Comparison of ENCODE assay signal across 1 cellular context in genomic region chr2:161625314-161625919, GRCh38.
TF ChIP-seq lines count a peak whose summit lies in the region.

No MANE protein-coding gene starts in this region.

TF ChIP-seq in H1, 55 proteins besides CTCF, POLR2A, EP300 and RAD21 (continued from another document):
- TF ChIP-seq CHD7 (IDR thresholded peaks at IDR 0.05; ENCODE audit: insufficient replicate concordance, low read length) (peak; percentile 1), CTBP2 (IDR thresholded peaks at IDR 0.05; ENCODE audit: borderline replicate concordance, insufficient read depth, insufficient read length, low read length) (peak; percentile 95), SIRT6 (IDR thresholded peaks at IDR 0.05; ENCODE audit: low read length) (no peak), KDM5A (IDR thresholded peaks at IDR 0.05; ENCODE audit: low read length) (no peak), TAF7 (optimal IDR thresholded peaks at IDR 0.05; ENCODE audit: borderline replicate concordance, low read depth, low read length) (no peak), NANOG (IDR thresholded peaks at IDR 0.05; ENCODE audit: insufficient read depth, low read depth, low read length, poor library complexity, severe bottlenecking) (no peak), TBP (IDR thresholded peaks at IDR 0.05; ENCODE audit: low read depth, low read length) (no peak), CREB1 (IDR thresholded peaks at IDR 0.05) (no peak), TCF12 (IDR thresholded peaks at IDR 0.05; ENCODE audit: low read depth, low read length) (no peak), TAF1 (IDR thresholded peaks at IDR 0.05; ENCODE audit: low read depth, low read length) (0 out of 2 replicates have a peak, but pooled peaks have one; percentile 12), EGR1 (IDR thresholded peaks at IDR 0.05; ENCODE audit: borderline replicate concordance, low read depth, low read length) (peak; percentile 82), HDAC2 (IDR thresholded peaks at IDR 0.05; ENCODE audit: borderline replicate concordance in 1 of 2, low read depth in 2 of 2, low read length in 2 of 2) (0 out of 4 replicates have a peak, but pooled peaks of 1 of the 2 experiments have one; percentile 51), RXRA (IDR thresholded peaks at IDR 0.05; ENCODE audit: insufficient read depth, low read depth, low read length) (no peak), USF2 (IDR thresholded peaks at IDR 0.05; ENCODE audit: low read length) (no peak), ZNF274 (IDR thresholded peaks at IDR 0.05; ENCODE audit: borderline replicate concordance, extremely low read depth, low read length) (no peak), GTF2F1 (IDR thresholded peaks at IDR 0.05; ENCODE audit: borderline replicate concordance, low read depth, low read length) (no peak), SAP30 (IDR thresholded peaks at IDR 0.05; ENCODE audit: insufficient read depth, insufficient replicate concordance, low read length) (peak; percentile 63), ASH2L (IDR thresholded peaks at IDR 0.05; ENCODE audit: low read length) (peak; percentile 98), CHD2 (IDR thresholded peaks at IDR 0.05; ENCODE audit: low read length) (no peak), SRF (IDR thresholded peaks at IDR 0.05; ENCODE audit: low read depth, low read length) (no peak), NRF1 (IDR thresholded peaks at IDR 0.05; ENCODE audit: low read depth, low read length) (no peak), POU5F1 (IDR thresholded peaks at IDR 0.05; ENCODE audit: low read depth, low read length) (no peak), HDAC6 (IDR thresholded peaks at IDR 0.05; ENCODE audit: low read depth, low read length) (no peak), SIX5 (IDR thresholded peaks at IDR 0.05; ENCODE audit: low read depth, low read length) (no peak), SIN3A (conservative IDR thresholded peaks at IDR 0.05 in 1 of 2, IDR thresholded peaks at IDR 0.05 in 1 of 2; ENCODE audit: low read depth in 1 of 2, low read length in 2 of 2) (peak in 1 of 2 experiments; percentile 67; a peak in 1 of 4 replicates), SP2 (IDR thresholded peaks at IDR 0.05; ENCODE audit: low read length) (no peak), TEAD4 (IDR thresholded peaks at IDR 0.05; ENCODE audit: low read depth, low read length) (peak; percentile 84), RNF2 (IDR thresholded peaks at IDR 0.05; ENCODE audit: borderline replicate concordance, low read depth, low read length, missing control alignments, poor library complexity, severe bottlenecking) (no peak), YY1 (IDR thresholded peaks at IDR 0.05; ENCODE audit: low read depth, low read length) (0 out of 2 replicates have a peak, but pooled peaks have one; percentile 10), MAFK (IDR thresholded peaks at IDR 0.05; ENCODE audit: low read depth, low read length) (no peak), BRCA1 (IDR thresholded peaks at IDR 0.05; ENCODE audit: low read depth, low read length) (no peak), PHF8 (conservative IDR thresholded peaks at IDR 0.05; ENCODE audit: low read depth, low read length) (no peak), KDM4A (IDR thresholded peaks at IDR 0.05; ENCODE audit: low read depth, low read length, severe bottlenecking) (peak; percentile 59), MAX (IDR thresholded peaks at IDR 0.05) (0 out of 2 replicates have a peak, but pooled peaks have one; percentile 18), JUN (IDR thresholded peaks at IDR 0.05; ENCODE audit: low read depth, low read length) (no peak), BACH1 (IDR thresholded peaks at IDR 0.05; ENCODE audit: low read length) (no peak), POLR2AphosphoS5 (IDR thresholded peaks at IDR 0.05; ENCODE audit: low read depth, low read length) (no peak), CBX8 (IDR thresholded peaks at IDR 0.05; ENCODE audit: borderline replicate concordance, low read depth, low read length) (no peak), CEBPB (IDR thresholded peaks at IDR 0.05; ENCODE audit: low read depth, low read length) (no peak), CHD1 (IDR thresholded peaks at IDR 0.05; ENCODE audit: low read depth, low read length) (no peak)
TF ChIP-seq in H1: peak in this region for 13.
